Comparison of ENCODE assay signal across 16 cellular contexts in the genomic region with DNA sequence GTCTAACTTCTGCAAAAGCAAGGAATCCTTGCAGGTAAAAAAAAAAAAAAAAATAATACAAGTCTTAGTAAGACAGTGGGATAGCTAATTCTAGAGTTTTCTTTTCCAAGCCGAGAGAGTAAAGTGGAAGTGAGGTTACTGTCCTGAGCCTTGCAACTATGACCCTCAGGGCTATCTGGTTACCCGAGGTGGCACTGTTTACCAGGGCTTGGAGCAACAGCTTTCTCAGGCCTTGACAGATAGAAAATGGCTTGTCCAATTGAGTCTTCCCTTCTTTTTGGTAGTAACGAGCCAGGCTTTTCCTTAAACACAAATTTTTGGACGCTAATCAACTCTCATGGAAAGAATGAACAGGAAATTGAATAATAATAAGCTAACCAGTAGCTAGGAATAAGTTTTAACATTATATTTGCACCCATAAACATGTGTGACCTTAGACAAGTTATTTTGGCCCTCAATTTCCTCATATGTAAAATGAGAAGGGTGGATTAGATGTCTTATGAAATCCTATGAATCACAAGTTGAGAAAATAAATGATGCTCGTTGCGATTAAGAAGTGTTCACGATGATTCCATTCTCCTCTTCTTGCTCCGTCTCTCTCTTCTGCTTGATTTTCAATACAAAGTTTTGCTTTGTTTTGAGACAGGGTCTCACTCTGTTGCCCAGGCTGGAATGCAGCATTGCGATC.
"Had no signal": no experiment of that assay in that cellular context is flagged by ENCODE, and none has a peak within 500 bp of the region (broad histone marks: within the 10 kb centered on the region; RNA-seq: fewer than 3 reads in every experiment).

No MANE protein-coding gene starts in this region.

- H3K27me3 Mint-ChIP-seq: activated CD8-positive, alpha-beta memory T cell treated with anti-CD3 and anti-CD28 coated beads, Interleukin-2, amount 10 ng/mL, durations not matched to agents 7 days and 5 days; activated naive CD4-positive, alpha-beta T cell treated with anti-CD3 and anti-CD28 coated beads, Interleukin-2, amount 10 ng/mL, durations not matched to agents 7 days and 5 days; stimulated activated naive CD8-positive, alpha-beta T cell treated with anti-CD3 and anti-CD28 coated beads, Interleukin-15, Interleukin-2, amounts not matched to agents 100 ng/mL and 50 ng/mL, for 24 hours had no signal

- H3K4me1 Mint-ChIP-seq: activated CD8-positive, alpha-beta memory T cell treated with anti-CD3 and anti-CD28 coated beads, Interleukin-2, amount 10 ng/mL, durations not matched to agents 7 days and 5 days; activated naive CD4-positive, alpha-beta T cell treated with anti-CD3 and anti-CD28 coated beads, Interleukin-2, amount 10 ng/mL, durations not matched to agents 7 days and 5 days had no signal

- DNase-seq: activated CD4-positive, alpha-beta T cell treated with anti-CD3 and anti-CD28 coated beads, Interleukin-2, amount 50 U/mL, for 48 hours; activated CD8-positive, alpha-beta memory T cell treated with anti-CD3 and anti-CD28 coated beads, Interleukin-2, amount 10 ng/mL, durations not matched to agents 7 days and 5 days; activated naive CD4-positive, alpha-beta T cell treated with anti-CD3 and anti-CD28 coated beads, Interleukin-2, amount 10 ng/mL, durations not matched to agents 7 days and 5 days; activated T-cell treated with anti-CD3 and anti-CD28 coated beads, Interleukin-2, amount 50 U/mL, for 1 hour; adrenal gland; central memory CD4-positive, alpha-beta T cell; islet precursor cell; left ventricle myocardium superior; mesendoderm; occipital lobe; SW 1271 had no signal

- ATAC-seq: activated CD8-positive, alpha-beta memory T cell treated with anti-CD3 and anti-CD28 coated beads, Interleukin-2, amount 10 ng/mL, durations not matched to agents 7 days and 5 days; left ventricle myocardium superior; natural killer cell treated with Interleukin-12 subunit alpha and Interleukin-12 subunit beta and Interleukin-15 and Interleukin-18, amount 100 ng/mL, for 72 hours had no signal

- H3K9me3 ChIP-seq: adrenal gland had no signal

- H3K36me3 Mint-ChIP-seq: activated CD8-positive, alpha-beta memory T cell treated with anti-CD3 and anti-CD28 coated beads, Interleukin-2, amount 10 ng/mL, durations not matched to agents 7 days and 5 days; activated naive CD4-positive, alpha-beta T cell treated with anti-CD3 and anti-CD28 coated beads, Interleukin-2, amount 10 ng/mL, durations not matched to agents 7 days and 5 days; natural killer cell treated with Interleukin-12 subunit alpha and Interleukin-12 subunit beta and Interleukin-15 and Interleukin-18, amount 100 ng/mL, for 72 hours; type B pancreatic cell had no signal

- H3K9me3 Mint-ChIP-seq: natural killer cell treated with Interleukin-12 subunit alpha and Interleukin-12 subunit beta and Interleukin-15 and Interleukin-18, amount 100 ng/mL, for 72 hours; stimulated activated naive CD8-positive, alpha-beta T cell treated with anti-CD3 and anti-CD28 coated beads, Interleukin-15, Interleukin-2, amounts not matched to agents 100 ng/mL and 50 ng/mL, for 24 hours had no signal

- H3K4me3 Mint-ChIP-seq: activated CD8-positive, alpha-beta memory T cell treated with anti-CD3 and anti-CD28 coated beads, Interleukin-2, amount 10 ng/mL, durations not matched to agents 7 days and 5 days; activated naive CD4-positive, alpha-beta T cell treated with anti-CD3 and anti-CD28 coated beads, Interleukin-2, amount 10 ng/mL, durations not matched to agents 7 days and 5 days; natural killer cell treated with Interleukin-12 subunit alpha and Interleukin-12 subunit beta and Interleukin-15 and Interleukin-18, amount 100 ng/mL, for 72 hours; stimulated activated naive CD8-positive, alpha-beta T cell treated with anti-CD3 and anti-CD28 coated beads, Interleukin-15, Interleukin-2, amounts not matched to agents 100 ng/mL and 50 ng/mL, for 24 hours; type B pancreatic cell had no signal

- H3K27ac Mint-ChIP-seq: activated CD8-positive, alpha-beta memory T cell treated with anti-CD3 and anti-CD28 coated beads, Interleukin-2, amount 10 ng/mL, durations not matched to agents 7 days and 5 days; activated naive CD4-positive, alpha-beta T cell treated with anti-CD3 and anti-CD28 coated beads, Interleukin-2, amount 10 ng/mL, durations not matched to agents 7 days and 5 days; natural killer cell treated with Interleukin-12 subunit alpha and Interleukin-12 subunit beta and Interleukin-15 and Interleukin-18, amount 100 ng/mL, for 72 hours; stimulated activated naive CD8-positive, alpha-beta T cell treated with anti-CD3 and anti-CD28 coated beads, Interleukin-15, Interleukin-2, amounts not matched to agents 100 ng/mL and 50 ng/mL, for 24 hours; type B pancreatic cell had no signal

- H3K27me3 ChIP-seq: adrenal gland, right atrium auricular region had no signal

- H3K36me3 ChIP-seq: adrenal gland, right atrium auricular region had no signal

- H3K4me3 ChIP-seq: adrenal gland, coronary artery, right atrium auricular region had no signal

- H3K4me1 ChIP-seq: adrenal gland, right atrium auricular region had no signal

- H3K27ac ChIP-seq: adrenal gland, coronary artery, right atrium auricular region had no signal
